In genomic region chr1:212902054-212902453, GRCh38 we compare ENCODE assay signal across 1 cellular context.
A peak's percentile ranks its signal among the peaks of the same experiment; 100 is the strongest.
TF ChIP-seq lines count a peak whose summit lies in the region.

No MANE protein-coding gene starts in this region.

TF ChIP-seq in GM12878, 131 proteins besides CTCF, POLR2A, EP300 and RAD21:
- TF ChIP-seq, protein P1, sequence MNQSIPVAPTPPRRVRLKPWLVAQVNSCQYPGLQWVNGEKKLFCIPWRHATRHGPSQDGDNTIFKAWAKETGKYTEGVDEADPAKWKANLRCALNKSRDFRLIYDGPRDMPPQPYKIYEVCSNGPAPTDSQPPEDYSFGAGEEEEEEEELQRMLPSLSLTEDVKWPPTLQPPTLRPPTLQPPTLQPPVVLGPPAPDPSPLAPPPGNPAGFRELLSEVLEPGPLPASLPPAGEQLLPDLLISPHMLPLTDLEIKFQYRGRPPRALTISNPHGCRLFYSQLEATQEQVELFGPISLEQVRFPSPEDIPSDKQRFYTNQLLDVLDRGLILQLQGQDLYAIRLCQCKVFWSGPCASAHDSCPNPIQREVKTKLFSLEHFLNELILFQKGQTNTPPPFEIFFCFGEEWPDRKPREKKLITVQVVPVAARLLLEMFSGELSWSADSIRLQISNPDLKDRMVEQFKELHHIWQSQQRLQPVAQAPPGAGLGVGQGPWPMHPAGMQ (IDR thresholded peaks at IDR 0.05; ENCODE audit: borderline replicate concordance) = no peak
- TF ChIP-seq NBN (IDR thresholded peaks at IDR 0.05) = no peak
- TF ChIP-seq CBFB (IDR thresholded peaks at IDR 0.05; ENCODE audit: low read depth) = 0 out of 2 replicates have a peak, but pooled peaks have one; percentile 17
